In the genomic region with DNA sequence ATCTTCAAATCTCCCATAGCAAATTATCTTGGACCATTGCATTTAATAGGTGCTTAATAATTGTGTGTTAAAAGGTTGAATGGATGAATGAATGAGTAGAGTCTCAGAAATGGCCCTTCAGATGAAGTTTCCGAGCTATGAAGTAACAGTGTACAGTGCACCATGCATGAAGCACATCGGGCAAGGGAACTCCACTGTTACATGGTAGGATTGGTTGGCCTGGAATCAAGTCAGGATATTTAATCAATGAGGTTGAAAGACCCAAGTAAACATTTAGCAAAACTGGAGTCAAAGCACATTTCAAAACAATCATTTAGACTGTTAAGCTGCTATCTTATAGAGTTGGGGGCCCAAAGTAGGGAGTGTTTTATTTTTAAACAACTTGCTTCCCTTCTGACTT, we compare ENCODE assay signal across 19 cellular contexts.
DNase-seq lines count a peak whose midpoint lies in the region; ATAC-seq and TF ChIP-seq lines count a peak whose summit lies in the region.
"Had no signal": no experiment of that assay in that cellular context is flagged by ENCODE, and none has a peak within 500 bp of the region (broad histone marks: within the 10 kb centered on the region; RNA-seq: fewer than 3 reads in every experiment).

No MANE protein-coding gene starts in this region.

- no peaks in the 10 kb centered on the region for H3K36me3 ChIP-seq in BLaER1
- H3K36me3 ChIP-seq in OCI-LY3 (replicated peaks; ENCODE audit: low read depth, low read length): no peaks in the 10 kb centered on the region
- H3K36me3 ChIP-seq: BE2C had no signal

- H3K27me3 Mint-ChIP-seq in activated naive CD4-positive, alpha-beta T cell treated with anti-CD3 and anti-CD28 coated beads, Interleukin-2, amount 10 ng/mL, durations not matched to agents 7 days and 5 days: peaks cover 30% of the 10 kb centered on the region

- no peaks in the 10 kb centered on the region for H3K79me2 ChIP-seq in OCI-LY3 (ENCODE audit: low read length)

- H3K9me3 Mint-ChIP-seq in activated naive CD4-positive, alpha-beta T cell treated with anti-CD3 and anti-CD28 coated beads, Interleukin-2, amount 10 ng/mL, durations not matched to agents 7 days and 5 days: no peaks in the 10 kb centered on the region
- H3K9me3 Mint-ChIP-seq: CD4-positive, CD25-positive, alpha-beta regulatory T cell; CD8-positive, alpha-beta T cell had no signal

- H3K4me1 Mint-ChIP-seq in activated naive CD4-positive, alpha-beta T cell treated with anti-CD3 and anti-CD28 coated beads, Interleukin-2, amount 10 ng/mL, durations not matched to agents 7 days and 5 days: no peaks in the 10 kb centered on the region
- H3K4me1 Mint-ChIP-seq: CD4-positive, CD25-positive, alpha-beta regulatory T cell had no signal

- no peaks in the 10 kb centered on the region for H4K20me1 ChIP-seq in BLaER1
- no peaks in the 10 kb centered on the region for H4K20me1 ChIP-seq in OCI-LY3 (ENCODE audit: insufficient read depth, low read length)

- H2AFZ ChIP-seq in OCI-LY3 (ENCODE audit: low read depth, low read length): no peak overlapping the region
- H2AFZ ChIP-seq: GM23248 had no signal

- CTCF ChIA-PET in activated naive CD4-positive, alpha-beta T cell treated with anti-CD3 and anti-CD28 coated beads, Interleukin-2, amount 10 ng/mL, durations not matched to agents 7 days and 5 days (lab: Charles Lee): interaction anchor here (0.7 to 9.1 kb wide), 17 partner anchors 9 to 552 kb away, joined by 3 to 150 read pairs (median 6); a partner anchor contains a TSS

- H3K4me3 ChIP-seq in BLaER1 (peak overlapping the region; percentile 5; the same call in 1 of the 2 replicates), OCI-LY3 (ENCODE audit: low read length) (no peak overlapping the region)
- H3K4me3 ChIP-seq: A549, GM23248 had no signal

- H3K27me3 ChIP-seq in BLaER1 (no peaks in the 10 kb centered on the region), OCI-LY3 (ENCODE audit: low read depth, low read length) (peaks cover 15% of the 10 kb centered on the region; the same call in 1 of the 2 replicates)
- H3K27me3 ChIP-seq: BE2C had no signal

- H3K4me1 ChIP-seq in BLaER1 (peaks cover 41% of the 10 kb centered on the region), OCI-LY3 (ENCODE audit: low read length) (peaks cover 14% of the 10 kb centered on the region)
- H3K4me1 ChIP-seq: A549, BE2C, Caco-2 had no signal

- no peak for ATAC-seq in GM18867 (IDR thresholded peaks at IDR 0.05; ENCODE audit: unreplicated experiment)
- ATAC-seq: CD8-positive, alpha-beta T cell had no signal

- no peak overlapping the region for H3K27ac Mint-ChIP-seq in activated naive CD4-positive, alpha-beta T cell treated with anti-CD3 and anti-CD28 coated beads, Interleukin-2, amount 10 ng/mL, durations not matched to agents 7 days and 5 days
- H3K27ac Mint-ChIP-seq: CD4-positive, CD25-positive, alpha-beta regulatory T cell; CD8-positive, alpha-beta T cell had no signal

- no peak for TF ChIP-seq CTCF in OCI-LY3 (IDR thresholded peaks at IDR 0.05; ENCODE audit: low read depth, low read length)

- H3K36me3 Mint-ChIP-seq in activated naive CD4-positive, alpha-beta T cell treated with anti-CD3 and anti-CD28 coated beads, Interleukin-2, amount 10 ng/mL, durations not matched to agents 7 days and 5 days: no peaks in the 10 kb centered on the region
- H3K36me3 Mint-ChIP-seq: CD4-positive, CD25-positive, alpha-beta regulatory T cell; CD8-positive, alpha-beta T cell had no signal

- DNase-seq in DMS79 (lab: John Stamatoyannopoulos, UW): peak; percentile 12
- DNase-seq in activated naive CD4-positive, alpha-beta T cell treated with anti-CD3 and anti-CD28 coated beads, Interleukin-2, amount 10 ng/mL, durations not matched to agents 7 days and 5 days: no peak
- no peak for DNase-seq in hypothalamus (lab: John Stamatoyannopoulos, UW)
- DNase-seq: 8988T; ACHN; AML-193; BE2C; Caco-2; CD4-positive, CD25-positive, alpha-beta regulatory T cell; CD8-positive, alpha-beta T cell; DMS153; GM23248; H7; HCEC 1CT had no signal

- H3K9ac ChIP-seq in BLaER1: 0 out of 2 replicates have a peak overlapping the region, but pooled peaks have one; percentile 8
- H3K9ac ChIP-seq in OCI-LY3 (ENCODE audit: low read length): no peak overlapping the region
- H3K9ac ChIP-seq: GM23248 had no signal

- H3K9me3 ChIP-seq in BLaER1 (no peaks in the 10 kb centered on the region), OCI-LY3 (ENCODE audit: insufficient read depth, low read length) (no peaks in the 10 kb centered on the region)
- H3K9me3 ChIP-seq: A549, BE2C, Caco-2 had no signal

- H3K27ac ChIP-seq in BLaER1 (no peak overlapping the region), OCI-LY3 (ENCODE audit: low read length) (no peak overlapping the region)
- H3K27ac ChIP-seq: A549, C4-2B, GM23248 had no signal

- H3K4me2 ChIP-seq in BLaER1: peak overlapping the region; percentile 83
- H3K4me2 ChIP-seq in OCI-LY3 (ENCODE audit: low read length): peak overlapping the region; percentile 59
- H3K4me2 ChIP-seq: A549 had no signal

- H3K4me3 Mint-ChIP-seq in activated naive CD4-positive, alpha-beta T cell treated with anti-CD3 and anti-CD28 coated beads, Interleukin-2, amount 10 ng/mL, durations not matched to agents 7 days and 5 days: no peak overlapping the region
- H3K4me3 Mint-ChIP-seq: CD4-positive, CD25-positive, alpha-beta regulatory T cell; CD8-positive, alpha-beta T cell had no signal
